Comparison of ENCODE assay signal across 15 cellular contexts in genomic region chr12:130992979-130993538, GRCh38. TPM values are rescaled to one million over a fixed set of nuclear protein-coding genes. Genes with fewer than 3 reads are reported as not detected.
DNase-seq lines count a peak whose midpoint lies in the region; ATAC-seq, FAIRE-seq and TF ChIP-seq lines count a peak whose summit lies in the region.
"Had no signal": no experiment of that assay in that cellular context is flagged by ENCODE, and none has a peak within 500 bp of the region (broad histone marks: within the 10 kb centered on the region; RNA-seq: fewer than 3 reads in every experiment).

No MANE protein-coding gene starts in this region.

- H3K9ac ChIP-seq in GM12878 (ENCODE audit: control insufficient read depth, insufficient read depth, low read length) (no peak overlapping the region), neural progenitor cell (no peak overlapping the region)

- H3K4me3 ChIP-seq in GM12878 (no peak overlapping the region), neural progenitor cell (no peak overlapping the region), upper lobe of left lung (no peak overlapping the region)
- H3K4me3 ChIP-seq: GM23338 had no signal

- H3F3A ChIP-seq in neural progenitor cell (ENCODE audit: low read depth): peaks cover 7% of the 10 kb centered on the region

- FAIRE-seq in GM12878 (lab: Jason Lieb, UNC): no peak

- H3K27ac ChIP-seq in GM12878 (ENCODE audit: control insufficient read depth, insufficient read depth): no peak overlapping the region
- no peak overlapping the region for H3K27ac ChIP-seq in neural progenitor cell
- H3K27ac ChIP-seq in upper lobe of left lung: peak overlapping the region; percentile 37 to 78 (median 56)
- H3K27ac ChIP-seq: 22Rv1 had no signal

- WGBS in GM12878 (ENCODE audit: insufficient coverage, insufficient replicate concordance, low lambda C conversion rate, missing lambda C conversion rate): 89% methylated on average over 5 of the region's 5 CpGs
- WGBS in upper lobe of left lung, 2 donors: 61 to 73% methylated on average over 5 of the region's 5 CpGs

- no TSS peak for BruUV-seq in GM12878 (replicated peaks; lab: Mats Ljungman, UMichigan)

- no peak for TF ChIP-seq EP300 in GM12878 (IDR thresholded peaks at IDR 0.05; ENCODE audit: borderline replicate concordance in 1 of 2, control insufficient read depth in 1 of 2, low read depth in 2 of 2, low read length in 2 of 2)
- TF ChIP-seq EP300 in upper lobe of left lung (IDR thresholded peaks at IDR 0.05): peak in 2 of 4 donors; percentile 23 to 79

- no peak for TF ChIP-seq RAD21 in GM12878 (IDR thresholded peaks at IDR 0.05; ENCODE audit: insufficient read depth, low read depth, low read length)

- DNase-seq in DMS53 (lab: John Stamatoyannopoulos, UW) (peak; percentile 52), DMS53 treated with DMSO at 0.1 percent for 48 hours (lab: John Stamatoyannopoulos, UW; ENCODE audit: unreplicated experiment) (no peak), GM12878 (ENCODE audit: low read depth, low spot score) (no peak), neural progenitor cell (ENCODE audit: low spot score) (no peak), upper lobe of left lung (peak in 1 of 2 donors; percentile 90), germinal center (ENCODE audit: low spot score) (no peak), NCI-H82 treated with DMSO at 0.1 percent for 48 hours (lab: John Stamatoyannopoulos, UW; ENCODE audit: unreplicated experiment) (no peak)
- no peak for DNase-seq in stimulated activated CD4-positive, alpha-beta T cell treated with anti-CD3 and anti-CD28 coated beads, Interleukin-4, amount 100 ng/mL, for 1 hour
- DNase-seq: Caco-2, HCEC 1CT, OCI-M1 had no signal

- SMC1A ChIA-PET in GM12878 (lab: Charles Lee; ENCODE audit: uncharacterized antibody, unreplicated experiment): no interaction called here

- peaks cover 8% of the 10 kb centered on the region for H3K4me1 ChIP-seq in GM12878 (ENCODE audit: control insufficient read depth, insufficient read depth, low read length)
- H3K4me1 ChIP-seq in neural progenitor cell: peaks cover 15% of the 10 kb centered on the region
- peaks cover 0 to 23% (median 8%) of the 10 kb centered on the region in 4 donors for H3K4me1 ChIP-seq in upper lobe of left lung
- H3K4me1 ChIP-seq: Caco-2 had no signal

- H2AFZ ChIP-seq in GM12878 (ENCODE audit: control insufficient read depth, low read depth, low read length) (no peak overlapping the region), neural progenitor cell (replicated peaks) (no peak overlapping the region)
- H2AFZ ChIP-seq: GM23338 had no signal

- CTCF ChIA-PET in GM12878 (lab: Yijun Ruan, JAX): interaction anchor here (1.2 kb wide), 1 partner anchor 11 kb away, joined by 4 read pairs; no protein-coding TSS in a partner anchor

- in situ Hi-C loops in GM12878 (cut with MboI): no loop called here

- peaks cover 21% of the 10 kb centered on the region for H3K27me3 Mint-ChIP-seq in neural progenitor cell (ENCODE audit: insufficient read depth, low read depth)

- H3K79me2 ChIP-seq in GM12878 (ENCODE audit: control insufficient read depth, insufficient read depth, low read length) (no peaks in the 10 kb centered on the region), neural progenitor cell (ENCODE audit: low read depth) (no peaks in the 10 kb centered on the region)

- H3K4me3 Mint-ChIP-seq in neural progenitor cell: no peak overlapping the region
- H3K4me3 Mint-ChIP-seq: CD4-positive, alpha-beta T cell; GM23338 had no signal

- no peak for TF ChIP-seq POLR2A in GM12878 (IDR thresholded peaks at IDR 0.05; ENCODE audit: low read depth, low read length)
- TF ChIP-seq POLR2A in upper lobe of left lung (IDR thresholded peaks at IDR 0.05): no peak

- peak overlapping the region; percentile 18 for H3K27ac Mint-ChIP-seq in neural progenitor cell
- H3K27ac Mint-ChIP-seq: CD4-positive, alpha-beta T cell; GM23338 had no signal

- POLR2A ChIA-PET in GM12878 (lab: Charles Lee): no interaction called here

- intact Hi-C loops in GM12878 (cut with micrococcal nuclease; ENCODE audit: unreplicated experiment): no loop called here

- H3K27me3 ChIP-seq in GM12878 (replicated peaks in 1 of 2; ENCODE audit: control insufficient read depth in 2 of 2, insufficient read depth in 2 of 2, low read length in 1 of 2) (no peaks in the 10 kb centered on the region), neural progenitor cell (no peaks in the 10 kb centered on the region), upper lobe of left lung (no peaks in the 10 kb centered on the region)

- H3K36me3 ChIP-seq in GM12878 (ENCODE audit: control insufficient read depth in 2 of 2, insufficient read depth in 2 of 2, low read length in 1 of 2): no peaks in the 10 kb centered on the region
- no peaks in the 10 kb centered on the region for H3K36me3 ChIP-seq in neural progenitor cell
- peaks cover 0 to 19% (median 5%) of the 10 kb centered on the region in 4 donors for H3K36me3 ChIP-seq in upper lobe of left lung

- no peaks in the 10 kb centered on the region for H3K9me3 ChIP-seq in GM12878 (replicated peaks; ENCODE audit: control insufficient read depth, insufficient read depth, low read length)
- H3K9me3 ChIP-seq in neural progenitor cell (ENCODE audit: low read depth): no peaks in the 10 kb centered on the region
- H3K9me3 ChIP-seq in upper lobe of left lung: no peaks in the 10 kb centered on the region
- H3K9me3 ChIP-seq: Caco-2 had no signal

- TF ChIP-seq CTCF in GM12878 (IDR thresholded peaks at IDR 0.05 in 2 of 3, conservative IDR thresholded peaks at IDR 0.05 in 1 of 3; ENCODE audit: control insufficient read depth in 2 of 3, extremely low read depth in 1 of 3, insufficient read depth in 1 of 3, low read depth in 3 of 3, low read length in 3 of 3): no peak
- TF ChIP-seq CTCF in neural progenitor cell (IDR thresholded peaks at IDR 0.05): no peak
- TF ChIP-seq CTCF in upper lobe of left lung (IDR thresholded peaks at IDR 0.05): no peak

- peaks cover 4% of the 10 kb centered on the region for H3K4me1 Mint-ChIP-seq in neural progenitor cell
- H3K4me1 Mint-ChIP-seq: GM23338 had no signal

- no peak overlapping the region for H3K4me2 ChIP-seq in GM12878 (ENCODE audit: control insufficient read depth, insufficient read depth)
- H3K4me2 ChIP-seq in neural progenitor cell: no peak overlapping the region
- H3K4me2 ChIP-seq: GM23338 had no signal

- H3K9me3 Mint-ChIP-seq in neural progenitor cell: peaks cover 12% of the 10 kb centered on the region
- H3K9me3 Mint-ChIP-seq: CD4-positive, alpha-beta T cell had no signal

- H3K36me3 Mint-ChIP-seq in neural progenitor cell: no peaks in the 10 kb centered on the region

- H4K20me1 ChIP-seq in GM12878 (ENCODE audit: control insufficient read depth, insufficient read depth): no peaks in the 10 kb centered on the region
- H4K20me1 ChIP-seq in neural progenitor cell (ENCODE audit: low read depth): no peaks in the 10 kb centered on the region

- ATAC-seq in GM12878 (peak; percentile 28), upper lobe of left lung (ENCODE audit: low FRiP score in 2 of 2) (peak; percentile 16 to 35)
- ATAC-seq: GM23338 had no signal

- RAD21 ChIA-PET in GM12878 (lab: Charles Lee; ENCODE audit: unreplicated experiment): no interaction called here

TF ChIP-seq in GM12878, 131 proteins besides CTCF, POLR2A, EP300 and RAD21:
- peak; percentile 93 for TF ChIP-seq ZNF24 (IDR thresholded peaks at IDR 0.05)
- TF ChIP-seq YBX1 (IDR thresholded peaks at IDR 0.05): no peak
TF ChIP-seq in GM12878: peak in this region for 1.

RNA-seq across cellular contexts. Expression of gene ADGRD1, which starts 39.4 kb away (rescaled TPM):
- 84.0 and 84.2 TPM in 2 replicates for total RNA-seq in GM12878 (2013; cell fraction: nucleolus; rRNA removed)
- total RNA-seq in GM12878 (2014; rRNA removed) (2.0 and 2.1 TPM in 2 replicates), GM12878 (2014; rRNA removed; fragmentation: Illumina TruSeq; extraction: Trizol) (0.49 and 0.69 TPM in 2 replicates), GM12878 (2021) (0.82 and 1.3 TPM in 2 replicates), neural progenitor cell (ENCODE audit: low replicate concordance) (0.40 TPM in 1 of 2 replicates, not detected in the other), upper lobe of left lung (100 to 1,000 TPM in 2 of 6 donors, 10 to 100 TPM in 4; 84.2 to 124 (median 94.7) TPM)
- 1.0 TPM for polyA plus RNA-seq in GM12878 (2011; ENCODE audit: low read depth)
- polyA plus RNA-seq in GM12878 (2011; rRNA removed) (9.0 and 12.7 TPM in 2 replicates), GM12878 (2014; fragmentation: Illumina TruSeq; extraction: Trizol) (0.11 and 0.21 TPM in 2 replicates), GM12878 (2014; fragmentation: Nextera tagmentation; extraction: Ambion mirVana) (under 1 TPM; 0.15 to 0.60 TPM), GM12878 (2014; rRNA removed) (1.2 and 1.7 TPM in 2 replicates), GM12878 (2016; fragmentation: Nextera tagmentation; extraction: Ambion mirVana) (1 to 10 TPM; 1.7 to 1.9 TPM)
- polyA plus RNA-seq in GM12878 (2011; cell fraction: cytosol; rRNA removed): 21.3 and 25.3 TPM in 2 replicates
- polyA plus RNA-seq in GM12878 (2011; cell fraction: nucleus; rRNA removed): 79.0 and 112 TPM in 2 replicates
- polyA plus RNA-seq in GM12878 (2012): 1.4 and 4.0 TPM in 2 replicates
- 17.3 and 27.0 TPM in 2 replicates for polyA minus RNA-seq in GM12878 (2011; rRNA and poly(A)+ RNA removed)
- polyA minus RNA-seq in GM12878 (2011; cell fraction: cytosol; rRNA and poly(A)+ RNA removed): 3.3 and 5.9 TPM in 2 replicates
- 23.6 and 24.4 TPM in 2 replicates for polyA minus RNA-seq in GM12878 (2011; cell fraction: nucleus; rRNA and poly(A)+ RNA removed)
- total RNA-seq: LHCN-M2 had no signal
- polyA plus RNA-seq: GM23338 had no signal

Comparison
In these comparisons a context has a peak if more than half of its experiments do, and no peak if none do; other contexts are left out.
1. H3K27ac ChIP-seq: peak in upper lobe of left lung (4 of 4); none in GM12878 (single experiment) and neural progenitor cell (single experiment).